ENCODE assay signal across 26 cellular contexts in genomic region chr4:188275686-188276085, GRCh38.
DNase-seq lines count a peak whose midpoint lies in the region; ATAC-seq, FAIRE-seq and TF ChIP-seq lines count a peak whose summit lies in the region.
"Had no signal": no experiment of that assay in that cellular context is flagged by ENCODE, and none has a peak within 500 bp of the region (broad histone marks: within the 10 kb centered on the region; RNA-seq: fewer than 3 reads in every experiment).

No MANE protein-coding gene starts in this region.

- no TSS peak for BruUV-seq in mammary epithelial cell (replicated peaks; lab: Mats Ljungman, UMichigan)

- 67% methylated on average over 3 of the region's 3 CpGs for WGBS in A549 (ENCODE audit: missing lambda C conversion rate)
- 4% methylated on average over 2 of the region's 3 CpGs for WGBS in mammary epithelial cell (ENCODE audit: low coverage, missing lambda C conversion rate)

- no peak for TF ChIP-seq CTCF in A549 (IDR thresholded peaks at IDR 0.05)
- no peak for TF ChIP-seq CTCF in mammary epithelial cell (conservative IDR thresholded peaks at IDR 0.05 in 1 of 2, IDR thresholded peaks at IDR 0.05 in 1 of 2; ENCODE audit: extremely low read depth in 1 of 2, insufficient read depth in 1 of 2, low read depth in 1 of 2, low read length in 2 of 2)
- no peak for TF ChIP-seq CTCF in colonic mucosa (IDR thresholded peaks at IDR 0.05)

- H3K9me3 Mint-ChIP-seq in activated naive CD4-positive, alpha-beta T cell treated with anti-CD3 and anti-CD28 coated beads, Interleukin-2, amount 50 U/mL, for 72 hours = no peaks in the 10 kb centered on the region

- no peak for TF ChIP-seq POLR2A in A549 (IDR thresholded peaks at IDR 0.05; ENCODE audit: low read length)

- POLR2A ChIA-PET in A549 (lab: Yijun Ruan, JAX) = no interaction called here

- in situ Hi-C loops in mammary epithelial cell (cut with MboI; ENCODE audit: low sequenced_read_pairs in 2 of 2) = no loop called here

- no peaks in the 10 kb centered on the region for H4K20me1 ChIP-seq in mammary epithelial cell (ENCODE audit: insufficient read depth, low read length)
- H4K20me1 ChIP-seq: BLaER1 treated with 17β-estradiol and CSF1 and Interleukin-3, amounts not matched to agents 10 nM and 100 nM had no signal

- no peaks in the 10 kb centered on the region for H3K79me2 ChIP-seq in mammary epithelial cell (ENCODE audit: insufficient read depth, low read length)

- H3K36me3 Mint-ChIP-seq in activated naive CD4-positive, alpha-beta T cell treated with anti-CD3 and anti-CD28 coated beads, Interleukin-2, amount 50 U/mL, for 72 hours = peaks cover 0 to under 1% of the 10 kb centered on the region in 2 donors
- H3K36me3 Mint-ChIP-seq: CD14-positive monocyte; CD8-positive, alpha-beta memory T cell had no signal

- no peak for TF ChIP-seq RAD21 in A549 (conservative IDR thresholded peaks at IDR 0.05 in 1 of 2, IDR thresholded peaks at IDR 0.05 in 1 of 2)

- FAIRE-seq in A549 (lab: Jason Lieb, UNC) (no peak), RCC 7860 (lab: Jason Lieb, UNC) (no peak)
- FAIRE-seq: A204.1, D721Med, GM12878, H54 had no signal

- H2AFZ ChIP-seq in mammary epithelial cell (ENCODE audit: low read depth, low read length) = no peak overlapping the region

- intact Hi-C loops in mammary epithelial cell (cut with micrococcal nuclease) = no loop called here
- intact Hi-C loops in colonic mucosa (cut with DNase I) = no loop called here

- H3K4me3 ChIP-seq in A549 (no peak overlapping the region), mammary epithelial cell (replicated peaks in 1 of 3; ENCODE audit: insufficient read depth in 1 of 3, low read depth in 2 of 3, low read length in 3 of 3) (no peak overlapping the region), colonic mucosa (no peak overlapping the region)
- H3K4me3 ChIP-seq: BLaER1 treated with 17β-estradiol and CSF1 and Interleukin-3, amounts not matched to agents 10 nM and 100 nM; GM12878; HAP-1 had no signal

- H3K36me3 ChIP-seq in mammary epithelial cell (ENCODE audit: insufficient read depth, low read length) (no peaks in the 10 kb centered on the region), colonic mucosa (no peaks in the 10 kb centered on the region)
- H3K36me3 ChIP-seq: BE2C; BLaER1 treated with 17β-estradiol and CSF1 and Interleukin-3, amounts not matched to agents 10 nM and 100 nM; HAP-1 had no signal

- H3K27ac ChIP-seq in A549 (no peak overlapping the region), mammary epithelial cell (ENCODE audit: insufficient read depth, low read depth, low read length) (no peak overlapping the region), colonic mucosa (no peak overlapping the region)
- H3K27ac ChIP-seq: BLaER1 treated with 17β-estradiol and CSF1 and Interleukin-3, amounts not matched to agents 10 nM and 100 nM had no signal

- TF ChIP-seq EP300 in A549 (IDR thresholded peaks at IDR 0.05) = no peak

- CTCF ChIA-PET in A549 (lab: Yijun Ruan, JAX) (interaction anchor here (1.5 kb wide), 1 partner anchor 10 kb away, joined by 3 read pairs; no protein-coding TSS in a partner anchor), mammary epithelial cell (lab: Charles Lee; ENCODE audit: low non-redundant PET) (no interaction called here)

- H3K9me3 ChIP-seq in A549 = no peaks in the 10 kb centered on the region
- H3K9me3 ChIP-seq in mammary epithelial cell (replicated peaks; ENCODE audit: insufficient read depth, low read length) = peaks cover 7% of the 10 kb centered on the region
- no peaks in the 10 kb centered on the region for H3K9me3 ChIP-seq in colonic mucosa
- H3K9me3 ChIP-seq: BE2C, HAP-1 had no signal

- DNase-seq in A549 (ENCODE audit: low read depth in 1 of 2, low spot score in 1 of 2) = no peak
- peak; percentile 62 for DNase-seq in M059J (ENCODE audit: low read depth)
- peak; percentile 66 for DNase-seq in mammary epithelial cell
- peak; percentile 42 for DNase-seq in renal cortical epithelial cell (ENCODE audit: low read depth)
- DNase-seq in colonic mucosa = no peak
- no peak for DNase-seq in RCC 7860 (ENCODE audit: low spot score)
- DNase-seq in activated naive CD4-positive, alpha-beta T cell treated with anti-CD3 and anti-CD28 coated beads, Interleukin-2, amount 50 U/mL, for 72 hours (ENCODE audit: low spot score in 2 of 2) = no peak
- DNase-seq: ACHN; AML-193; BE2C; CD4-positive, alpha-beta T cell; CD8-positive, alpha-beta memory T cell; DMS 273 treated with DMSO at 0.1 percent for 48 hours; DMS79; EL; GDM1; GOT3; HFFc6 had no signal

- dilution Hi-C loops in mammary epithelial cell (cut with HindIII; ENCODE audit: low sequenced_read_pairs) = no loop called here

- no peak overlapping the region for H3K4me2 ChIP-seq in A549
- no peak overlapping the region for H3K4me2 ChIP-seq in mammary epithelial cell (ENCODE audit: insufficient read depth, low read depth, low read length)
- H3K4me2 ChIP-seq: BLaER1 treated with 17β-estradiol and CSF1 and Interleukin-3, amounts not matched to agents 10 nM and 100 nM had no signal

- H3K27ac Mint-ChIP-seq in activated naive CD4-positive, alpha-beta T cell treated with anti-CD3 and anti-CD28 coated beads, Interleukin-2, amount 50 U/mL, for 72 hours = no peak overlapping the region
- H3K27ac Mint-ChIP-seq: CD14-positive monocyte; CD4-positive, alpha-beta T cell; CD8-positive, alpha-beta memory T cell; HFFc6 had no signal

- H3K27me3 ChIP-seq in mammary epithelial cell (ENCODE audit: insufficient read depth, low read length) = no peaks in the 10 kb centered on the region
- no peaks in the 10 kb centered on the region for H3K27me3 ChIP-seq in colonic mucosa
- H3K27me3 ChIP-seq: BE2C; BLaER1 treated with 17β-estradiol and CSF1 and Interleukin-3, amounts not matched to agents 10 nM and 100 nM had no signal

- H3K9ac ChIP-seq in mammary epithelial cell (ENCODE audit: insufficient read depth, low read length) (no peak overlapping the region), colonic mucosa (ENCODE audit: low read depth in 2 of 2, low read length in 2 of 2) (no peak overlapping the region)
- H3K9ac ChIP-seq: BLaER1 treated with 17β-estradiol and CSF1 and Interleukin-3, amounts not matched to agents 10 nM and 100 nM had no signal

- ATAC-seq in A549 = no peak
- ATAC-seq in HG03280 (IDR thresholded peaks at IDR 0.05; ENCODE audit: unreplicated experiment) = no peak
- ATAC-seq in activated naive CD4-positive, alpha-beta T cell treated with anti-CD3 and anti-CD28 coated beads, Interleukin-2, amount 50 U/mL, for 72 hours = no peak
- ATAC-seq: GM12878 had no signal

- H3K4me1 ChIP-seq in A549 (no peaks in the 10 kb centered on the region), mammary epithelial cell (ENCODE audit: insufficient read depth, low read length) (no peaks in the 10 kb centered on the region), colonic mucosa (no peaks in the 10 kb centered on the region)
- H3K4me1 ChIP-seq: BE2C, HAP-1 had no signal

TF ChIP-seq in A549, 52 proteins besides CTCF, POLR2A, EP300 and RAD21:
- TF ChIP-seq KDM1A (IDR thresholded peaks at IDR 0.05; ENCODE audit: low read depth) (no peak), FOSL2 (IDR thresholded peaks at IDR 0.05) (no peak), FOSL2 (CRISPR knock-in tag; IDR thresholded peaks at IDR 0.05) (peak; percentile 23; the same call in 1 of the 2 replicates), NFE2L2 (conservative IDR thresholded peaks at IDR 0.05; ENCODE audit: low read length) (no peak), CHD2 (IDR thresholded peaks at IDR 0.05; ENCODE audit: low read length, partially characterized antibody) (no peak)

Comparison
In these comparisons a context has a peak if more than half of its experiments do, and no peak if none do; other contexts are left out.
1. DNase-seq: peak in M059J (single experiment), mammary epithelial cell (single experiment) and renal cortical epithelial cell (single experiment); none in A549 (0 of 2), colonic mucosa (single experiment), RCC 7860 (single experiment) and activated naive CD4-positive, alpha-beta T cell treated with anti-CD3 and anti-CD28 coated beads, Interleukin-2, amount 50 U/mL, for 72 hours (0 of 2).